Comparison of ENCODE assay signal across 8 cellular contexts in the genomic region with DNA sequence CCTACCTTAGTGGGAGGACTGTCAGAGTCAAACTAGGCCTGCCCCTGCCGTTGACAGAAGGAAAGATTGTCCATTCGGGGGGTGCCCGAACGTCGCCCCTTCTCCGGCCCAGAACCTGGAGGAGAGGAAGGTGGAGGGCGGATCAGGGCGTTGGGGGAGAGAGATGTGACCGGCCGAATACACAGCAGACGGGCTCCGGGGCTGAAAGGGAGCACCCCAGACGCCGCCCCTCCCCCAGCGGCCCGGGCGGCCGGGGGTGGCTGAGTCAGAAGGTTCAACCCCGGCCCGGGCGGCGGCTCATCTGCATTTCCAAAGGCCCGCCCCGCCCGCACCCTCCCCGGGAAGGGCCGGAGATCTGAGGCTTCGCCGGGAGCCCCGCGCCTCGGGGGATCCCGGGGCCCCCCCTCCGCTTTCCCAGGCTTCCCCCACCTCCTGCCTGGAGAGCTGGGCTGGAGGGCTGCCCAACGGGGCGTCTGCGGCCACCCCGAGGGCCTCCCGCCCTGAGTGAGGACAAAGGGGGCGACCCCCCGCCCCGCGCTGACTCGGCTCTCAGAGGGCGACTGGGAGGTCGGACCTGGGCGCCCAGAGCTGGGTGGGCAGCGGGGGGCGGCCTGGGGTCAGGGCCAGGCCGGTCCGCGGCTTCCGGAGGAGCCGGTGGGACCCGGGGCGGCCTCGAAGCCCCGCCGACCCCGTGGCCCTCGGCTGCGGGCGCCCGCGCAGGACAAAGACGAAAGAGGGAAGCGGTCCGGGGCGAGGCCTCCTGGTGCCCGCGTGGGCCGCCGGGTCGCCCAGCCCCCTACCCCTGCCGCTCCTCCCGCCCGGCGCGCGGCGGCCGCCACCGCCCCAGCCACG. TPM values are rescaled to one million over a fixed set of nuclear protein-coding genes. Genes with fewer than 3 reads are reported as not detected.
DNase-seq lines count a peak whose midpoint lies in the region; ATAC-seq and TF ChIP-seq lines count a peak whose summit lies in the region.

No MANE protein-coding gene starts in this region.

- DNase-seq in GM10266 (ENCODE audit: extremely low spot score) (peak; percentile 87), HL-60 (ENCODE audit: low read depth in 1 of 2, low spot score in 1 of 2) (peak in 1 of 2 experiments; percentile 73), PC-9 (peak; percentile 79 to 95), fibroblast of peridontal ligament (ENCODE audit: extremely low read depth) (peak; percentile 81)
- peak; percentile 78 for DNase-seq in activated T-helper 9 cell treated with anti-CD3 and anti-CD28 coated beads, Interleukin-2, amount 50 U/mL, for 16 hours (ENCODE audit: low read depth)
- DNase-seq in naive thymus-derived CD4-positive, alpha-beta T cell, result peak in 8 of 9 donors; percentile 51 to 89 (median 58)

- peak overlapping the region; percentile 99 for H3K27ac ChIP-seq in HL-60 (replicated peaks)
- H3K27ac ChIP-seq in PC-9, result peak overlapping the region; percentile 100
- peak overlapping the region; percentile 96 for H3K27ac ChIP-seq in naive thymus-derived CD4-positive, alpha-beta T cell (ENCODE audit: low read depth, low read length)
- H3K27ac ChIP-seq in subcutaneous abdominal adipose tissue (ENCODE audit: low read depth, low read length), result peak overlapping the region; percentile 100

- peak overlapping the region; percentile 83 to 92 (median 88) for H3K4me3 Mint-ChIP-seq in naive thymus-derived CD4-positive, alpha-beta T cell

- H3K9ac ChIP-seq in subcutaneous abdominal adipose tissue (ENCODE audit: low read length in 5 of 5), result peak overlapping the region in 4 of 5 donors; percentile 64 to 98 (median 84)

- H3K4me3 ChIP-seq in HL-60 (replicated peaks; ENCODE audit: insufficient read depth, low read length) (peak overlapping the region; percentile 44), PC-9 (peak overlapping the region; percentile 74), subcutaneous abdominal adipose tissue (ENCODE audit: low read depth in 1 of 5, low read length in 5 of 5) (peak overlapping the region; percentile 67 to 85 (median 72))
- peak overlapping the region; percentile 73 for H3K4me3 ChIP-seq in naive thymus-derived CD4-positive, alpha-beta T cell (ENCODE audit: low read length)

- H3K27ac Mint-ChIP-seq in naive thymus-derived CD4-positive, alpha-beta T cell, result peak overlapping the region; percentile 83 to 95 (median 89)

- H3K36me3 ChIP-seq in PC-9 (ENCODE audit: low read depth), result no peaks in the 10 kb centered on the region
- peaks cover 0 to 56% (median 0%) of the 10 kb centered on the region in 3 experiments for H3K36me3 ChIP-seq in naive thymus-derived CD4-positive, alpha-beta T cell (ENCODE audit: control insufficient read depth in 2 of 3, insufficient read depth in 3 of 3, low read length in 3 of 3)
- peaks cover 0 to 17% (median 11%) of the 10 kb centered on the region in 5 donors for H3K36me3 ChIP-seq in subcutaneous abdominal adipose tissue (ENCODE audit: control insufficient read depth in 5 of 5, insufficient read depth in 5 of 5, low read length in 5 of 5)

- H3K4me1 ChIP-seq in PC-9 (replicated peaks; ENCODE audit: insufficient read depth), result peaks cover 40% of the 10 kb centered on the region
- peaks cover 17 to 24% of the 10 kb centered on the region in 2 donors for H3K4me1 ChIP-seq in naive thymus-derived CD4-positive, alpha-beta T cell (ENCODE audit: control insufficient read depth in 2 of 2, insufficient read depth in 2 of 2, low read length in 2 of 2)
- peaks cover 13 to 72% (median 65%) of the 10 kb centered on the region in 5 donors for H3K4me1 ChIP-seq in subcutaneous abdominal adipose tissue (ENCODE audit: control insufficient read depth in 5 of 5, insufficient read depth in 5 of 5, low read length in 5 of 5)

- POLR2A ChIA-PET in PC-9 (lab: Charles Lee; ENCODE audit: unreplicated experiment), result interaction anchor here (0.6 to 0.7 kb wide), 3 partner anchors 14 to 857 kb away, joined by 4 to 8 read pairs (median 5); no protein-coding TSS in a partner anchor
- POLR2A ChIA-PET in naive thymus-derived CD4-positive, alpha-beta T cell (lab: Charles Lee), result interaction anchor here (1.0 to 33.4 kb wide), 7 partner anchors 0 to 1599 kb away, joined by 4 to 1941 read pairs (median 15); a partner anchor contains a TSS

- peaks cover 11 to 23% (median 17%) of the 10 kb centered on the region in 5 donors for H3K36me3 Mint-ChIP-seq in naive thymus-derived CD4-positive, alpha-beta T cell

- peaks cover 23 to 39% (median 29%) of the 10 kb centered on the region in 7 donors for H3K4me1 Mint-ChIP-seq in naive thymus-derived CD4-positive, alpha-beta T cell

- H3K9me2 ChIP-seq in PC-9 (ENCODE audit: insufficient read depth), result no peaks in the 10 kb centered on the region

- CTCF ChIA-PET in PC-9 (lab: Charles Lee), result interaction anchor here (0.5 kb wide), 1 partner anchor 331 kb away, joined by 3 read pairs; no protein-coding TSS in a partner anchor
- CTCF ChIA-PET in naive thymus-derived CD4-positive, alpha-beta T cell (lab: Charles Lee), result interaction anchor here (14.9 kb wide), 1 partner anchor 8 kb away, joined by 609 read pairs; a partner anchor contains a TSS

- no peaks in the 10 kb centered on the region for H3K9me3 ChIP-seq in PC-9 (ENCODE audit: insufficient read depth, low read depth)
- H3K9me3 ChIP-seq in naive thymus-derived CD4-positive, alpha-beta T cell (ENCODE audit: control insufficient read depth in 2 of 3, low read length in 3 of 3), result no peaks in the 10 kb centered on the region
- no peaks in the 10 kb centered on the region for H3K9me3 ChIP-seq in subcutaneous abdominal adipose tissue (ENCODE audit: control insufficient read depth in 5 of 5, low read length in 5 of 5)

- H3K9me3 Mint-ChIP-seq in naive thymus-derived CD4-positive, alpha-beta T cell, result peaks cover 0 to 12% (median 0%) of the 10 kb centered on the region in 11 donors

- no peaks in the 10 kb centered on the region for H4K20me1 ChIP-seq in PC-9 (ENCODE audit: insufficient read depth)

- intact Hi-C loops in PC-9 (cut with micrococcal nuclease; ENCODE audit: unreplicated experiment), result loop anchor here (10.0 kb wide), 3 partner anchors 245 to 575 kb away; no protein-coding TSS in a partner anchor
- intact Hi-C loops in naive thymus-derived CD4-positive, alpha-beta T cell (cut with micrococcal nuclease), result loop anchor here in 1 of 2 donors (5.0 to 10.0 kb wide), 2 partner anchors 218 to 425 kb away; a partner anchor contains a TSS

- peak overlapping the region; percentile 77 for H3K4me2 ChIP-seq in PC-9

- peak; percentile 30 for ATAC-seq in naive thymus-derived CD4-positive, alpha-beta T cell
- no peak for ATAC-seq in GM21737 (IDR thresholded peaks at IDR 0.05; ENCODE audit: unreplicated experiment)

- H3K79me2 ChIP-seq in PC-9 (ENCODE audit: low read depth), result peaks cover 59% of the 10 kb centered on the region

- peaks cover 70% of the 10 kb centered on the region for H3F3A ChIP-seq in PC-9 (ENCODE audit: insufficient read depth, low read depth)

- H2AFZ ChIP-seq in PC-9, result no peak overlapping the region

- TF ChIP-seq CTCF in GM10266 (IDR thresholded peaks at IDR 0.05; ENCODE audit: control insufficient read depth, insufficient read depth, low read depth, missing control alignments) (no peak), HL-60 (IDR thresholded peaks at IDR 0.05; ENCODE audit: insufficient read depth, low read length) (no peak), PC-9 (conservative IDR thresholded peaks at IDR 0.05) (no peak)

- no peaks in the 10 kb centered on the region for H3K27me3 ChIP-seq in HL-60 (ENCODE audit: insufficient read depth, poor library complexity, severe bottlenecking)
- H3K27me3 ChIP-seq in PC-9 (ENCODE audit: insufficient read depth, low read depth), result no peaks in the 10 kb centered on the region
- H3K27me3 ChIP-seq in naive thymus-derived CD4-positive, alpha-beta T cell (ENCODE audit: control insufficient read depth in 2 of 2, insufficient read depth in 2 of 2, low read length in 2 of 2), result no peaks in the 10 kb centered on the region
- no peaks in the 10 kb centered on the region for H3K27me3 ChIP-seq in subcutaneous abdominal adipose tissue (ENCODE audit: control insufficient read depth in 5 of 5, insufficient read depth in 4 of 5, low read length in 5 of 5)

- no TSS peak for BruUV-seq in PC-9 (replicated peaks; lab: Mats Ljungman, UMichigan)

- H3K27me3 Mint-ChIP-seq in naive thymus-derived CD4-positive, alpha-beta T cell, result no peaks in the 10 kb centered on the region

RNA-seq across cellular contexts. Expression of a gene that starts 3.7 kb away (rescaled TPM):
- 16.4 and 22.6 TPM in 2 replicates for total RNA-seq in PC-9 (2021)
- 100 to 1,000 TPM in 1 of 5 experiments, 10 to 100 TPM in 4; 35.1 to 124 (median 79.2) TPM for total RNA-seq in naive thymus-derived CD4-positive, alpha-beta T cell
- polyA plus RNA-seq in naive thymus-derived CD4-positive, alpha-beta T cell, result 1 to 10 TPM; 2.1 to 4.3 TPM

RNA-seq across cellular contexts. Expression of a gene that starts 6.6 kb away (rescaled TPM):
- 132 and 179 TPM in 2 replicates for total RNA-seq in PC-9 (2021)
- total RNA-seq in naive thymus-derived CD4-positive, alpha-beta T cell, result 100 to 1,000 TPM; 121 to 164 (median 134) TPM
- 100 to 1,000 TPM in 1 of 2 donors, 10 to 100 TPM in 1; 69.2 to 115 TPM for polyA plus RNA-seq in naive thymus-derived CD4-positive, alpha-beta T cell

RNA-seq across cellular contexts. Expression of a gene that starts 58.6 kb away (rescaled TPM):
- total RNA-seq in PC-9 (2021), result 0.35 and 0.92 TPM in 2 replicates
- not detected for total RNA-seq in naive thymus-derived CD4-positive, alpha-beta T cell
- not detected for polyA plus RNA-seq in naive thymus-derived CD4-positive, alpha-beta T cell
